In genomic region chr3:50652709-50653108, GRCh38 we compare ENCODE assay signal across 8 cellular contexts. TPM values are rescaled to one million over a fixed set of nuclear protein-coding genes. Genes with fewer than 3 reads are reported as not detected.
DNase-seq lines count a peak whose midpoint lies in the region; ATAC-seq and TF ChIP-seq lines count a peak whose summit lies in the region.

No MANE protein-coding gene starts in this region.

- peak; percentile 40 for ATAC-seq in Right ventricle myocardium superior (ENCODE audit: poor library complexity)

- peaks cover 29% of the 10 kb centered on the region for H3K4me1 ChIP-seq in NT2/D1 (ENCODE audit: insufficient read depth, insufficient read length)

- H3K4me3 ChIP-seq in GM12864 (ENCODE audit: low read depth, low read length) (no peak overlapping the region), NT2/D1 (ENCODE audit: insufficient read length, low read depth) (no peak overlapping the region)

- peak overlapping the region; percentile 24 for H3K9ac ChIP-seq in NT2/D1 (ENCODE audit: insufficient read length, low read depth)

- H3K36me3 ChIP-seq in NT2/D1 (ENCODE audit: insufficient read depth, insufficient read length, low read length), result peaks cover 5% of the 10 kb centered on the region

- intact Hi-C loops in Right ventricle myocardium superior (cut with DNase I), result loop anchor here (2.0 kb wide), 1 partner anchor 36 kb away; the partner anchor contains the start of gene MAPKAPK3

- H3K27me3 ChIP-seq in NT2/D1 (ENCODE audit: insufficient read depth, insufficient read length), result no peaks in the 10 kb centered on the region

- DNase-seq in GM12864 (ENCODE audit: low read depth) (no peak), NT2/D1 (ENCODE audit: low read depth, low spot score) (peak; percentile 38), activated T-helper 1 cell treated with Interleukin-2 at 50 U/mL for 16 hours (ENCODE audit: low read depth) (peak; percentile 29), Right ventricle myocardium superior (peak; percentile 55), middle frontal gyrus (ENCODE audit: extremely low spot score, low spot score) (no peak), retina (no peak), DMS153 (lab: John Stamatoyannopoulos, UW) (no peak)
- peak; percentile 45 to 47 for DNase-seq in stimulated activated CD4-positive, alpha-beta T cell treated with anti-CD3 and anti-CD28 coated beads, Interleukin-2, amount 100 ng/mL, for 48 hours

- TF ChIP-seq CTCF in GM12864 (IDR thresholded peaks at IDR 0.05; ENCODE audit: low read depth, low read length, missing control alignments), result peak; percentile 60

- no peaks in the 10 kb centered on the region for H3K9me3 ChIP-seq in NT2/D1 (ENCODE audit: insufficient read depth, low read length)

RNA-seq across cellular contexts. Expression of gene DOCK3, which starts 22.0 kb away (rescaled TPM):
- total RNA-seq in Right ventricle myocardium superior, result 3.6 TPM

RNA-seq across cellular contexts. Expression of gene MAPKAPK3, which starts 35.8 kb away (rescaled TPM):
- total RNA-seq in Right ventricle myocardium superior, result 430 TPM

RNA-seq across cellular contexts. Expression of gene CISH, which starts 41.1 kb away (rescaled TPM):
- 8.0 TPM for total RNA-seq in Right ventricle myocardium superior

Comparison
In these comparisons a context has a peak if more than half of its experiments do, and no peak if none do; other contexts are left out.
1. DNase-seq: peak in NT2/D1 (single experiment), activated T-helper 1 cell treated with Interleukin-2 at 50 U/mL for 16 hours (single experiment), Right ventricle myocardium superior (single experiment) and stimulated activated CD4-positive, alpha-beta T cell treated with anti-CD3 and anti-CD28 coated beads, Interleukin-2, amount 100 ng/mL, for 48 hours (2 of 2); none in GM12864 (single experiment), middle frontal gyrus (single experiment), retina (single experiment) and DMS153 (single experiment).